ENCODE assay signal across 1 cellular context in genomic region chr2:226835796-226836547, GRCh38.
TF ChIP-seq lines count a peak whose summit lies in the region.

Gene RHBDD1 (plus strand): TSS chr2:226836054. CDS start chr2:226864694, 28,640 bp downstream.

TF ChIP-seq in K562, 482 proteins besides CTCF, POLR2A, EP300 and RAD21 (continued from another document and continues in another):
- TF ChIP-seq THAP7 (CRISPR knock-in tag; IDR thresholded peaks at IDR 0.05) (no peak), ZBTB7A (IDR thresholded peaks at IDR 0.05; ENCODE audit: borderline replicate concordance, control insufficient read depth, low read depth, low read length) (peak; percentile 69; the same call in 1 of the 2 replicates), ZNF655 (CRISPR knock-in tag; IDR thresholded peaks at IDR 0.05) (no peak), ZBTB17 (CRISPR knock-in tag; IDR thresholded peaks at IDR 0.05) (no peak; the same call in 1 of the 2 replicates), PTTG1 (tag; IDR thresholded peaks at IDR 0.05; ENCODE audit: low read depth) (no peak), MAFG (tag; conservative IDR thresholded peaks at IDR 0.05) (no peak), CREB1 (IDR thresholded peaks at IDR 0.05) (peak; percentile 87), CREB1 (CRISPR knock-in tag; IDR thresholded peaks at IDR 0.05) (peak; percentile 85), SUPT5H (IDR thresholded peaks at IDR 0.05) (peak; percentile 93), ZNF561 (CRISPR knock-in tag; conservative IDR thresholded peaks at IDR 0.05) (no peak), MNT (conservative IDR thresholded peaks at IDR 0.05) (peak; percentile 83 to 88), RBM17 (IDR thresholded peaks at IDR 0.05; ENCODE audit: borderline replicate concordance, low read depth, low read length) (no peak), HMG20B (CRISPR knock-in tag; IDR thresholded peaks at IDR 0.05) (no peak), JUN (IDR thresholded peaks at IDR 0.05; ENCODE audit: borderline replicate concordance, low read depth, low read length) (no peak), JUN (CRISPR knock-in tag; IDR thresholded peaks at IDR 0.05; ENCODE audit: borderline replicate concordance) (no peak), MITF (IDR thresholded peaks at IDR 0.05) (no peak), ZNF707 (CRISPR knock-in tag; conservative IDR thresholded peaks at IDR 0.05) (no peak), CBFB (CRISPR knock-in tag; IDR thresholded peaks at IDR 0.05) (0 out of 2 replicates have a peak, but pooled peaks have one; percentile 6), TAF7 (tag; IDR thresholded peaks at IDR 0.05) (no peak), ZMIZ1 (IDR thresholded peaks at IDR 0.05; ENCODE audit: low read depth in 2 of 2, low read length in 2 of 2) (no peak), TSHZ1 (CRISPR knock-in tag; IDR thresholded peaks at IDR 0.05) (no peak), PBX2 (CRISPR knock-in tag; IDR thresholded peaks at IDR 0.05; ENCODE audit: low read depth) (no peak), PBX2 (tag; conservative IDR thresholded peaks at IDR 0.05; ENCODE audit: low read depth) (no peak), NCOA4 (IDR thresholded peaks at IDR 0.05; ENCODE audit: partially characterized antibody) (no peak), CBX5 (IDR thresholded peaks at IDR 0.05; ENCODE audit: borderline replicate concordance, low read depth) (no peak), FIP1L1 (IDR thresholded peaks at IDR 0.05; ENCODE audit: low read depth, low read length, poor library complexity, severe bottlenecking) (no peak), JUNB (CRISPR knock-in tag; conservative IDR thresholded peaks at IDR 0.05) (no peak), HOMEZ (CRISPR knock-in tag; IDR thresholded peaks at IDR 0.05) (no peak), IRF1 (CRISPR knock-in tag; IDR thresholded peaks at IDR 0.05; ENCODE audit: borderline replicate concordance) (peak; percentile 90; the same call in 1 of the 2 replicates), HES1 (IDR thresholded peaks at IDR 0.05; ENCODE audit: low read depth) (no peak), BRD9 (IDR thresholded peaks at IDR 0.05; ENCODE audit: low read depth, partially characterized antibody) (no peak), ESRRB (CRISPR knock-in tag; IDR thresholded peaks at IDR 0.05; ENCODE audit: borderline replicate concordance) (no peak), ELF4 (CRISPR knock-in tag; IDR thresholded peaks at IDR 0.05) (no peak), TGIF2 (CRISPR knock-in tag; IDR thresholded peaks at IDR 0.05) (no peak), L3MBTL2 (IDR thresholded peaks at IDR 0.05) (peak; percentile 99), MLLT1 (IDR thresholded peaks at IDR 0.05) (peak; percentile 17 to 68; a peak in 1 of 4 replicates), DPF2 (IDR thresholded peaks at IDR 0.05) (no peak), NRF1 (conservative IDR thresholded peaks at IDR 0.05 in 1 of 2, IDR thresholded peaks at IDR 0.05 in 1 of 2) (peak; percentile 91 to 93), E2F6 (IDR thresholded peaks at IDR 0.05; ENCODE audit: borderline replicate concordance in 1 of 2, extremely low read depth in 1 of 2, insufficient read depth in 1 of 2, insufficient read length in 1 of 2, low read depth in 1 of 2, low read length in 1 of 2, poor library complexity in 1 of 2, severe bottlenecking in 1 of 2) (peak; percentile 94 to 95), ETV5 (CRISPR knock-in tag; IDR thresholded peaks at IDR 0.05; ENCODE audit: low read depth) (no peak)
